Comparison of ENCODE assay signal across 27 cellular contexts in the genomic region with DNA sequence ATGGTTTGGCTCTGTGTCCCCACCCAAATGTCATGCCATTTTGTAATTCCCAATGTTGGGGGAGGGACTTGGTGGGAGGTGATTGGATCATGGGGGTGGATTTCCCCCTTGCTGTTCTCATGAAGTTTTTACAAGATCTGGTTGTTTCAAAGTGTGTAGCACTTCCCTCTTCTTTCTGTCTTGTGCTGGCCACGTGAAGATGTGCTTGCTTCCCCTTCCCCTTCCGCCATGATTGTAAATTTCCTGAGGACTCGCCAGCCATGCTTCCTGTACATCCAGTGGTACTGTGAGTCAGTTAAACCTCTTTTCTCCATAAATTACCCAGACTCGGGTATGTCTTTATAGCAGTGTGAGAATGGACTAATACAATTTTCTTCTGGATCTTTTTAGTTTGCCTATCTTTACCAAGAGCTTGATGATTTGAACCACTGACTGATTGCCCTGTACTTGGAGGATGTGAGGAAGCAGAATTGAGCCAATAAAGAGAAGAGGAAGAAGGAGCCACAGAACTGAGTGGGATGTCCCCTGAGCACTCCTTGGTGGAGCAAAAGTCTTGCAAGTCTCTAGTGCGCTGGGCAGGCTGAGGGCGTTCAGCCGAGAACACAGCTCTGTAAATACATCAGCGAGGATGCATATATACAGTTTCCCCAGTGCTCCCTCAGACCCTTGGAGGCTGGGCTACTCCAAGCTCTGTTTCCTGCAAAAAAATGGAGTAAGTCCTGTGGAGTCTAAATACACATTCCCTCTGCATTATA.
"Had no signal": no experiment of that assay in that cellular context is flagged by ENCODE, and none has a peak within 500 bp of the region (broad histone marks: within the 10 kb centered on the region; RNA-seq: fewer than 3 reads in every experiment).

No MANE protein-coding gene starts in this region.

- H3K4me1 ChIP-seq: ascending aorta, gastrocnemius medialis, pancreas, prostate gland, sigmoid colon had no signal

- H3K36me3 ChIP-seq: ascending aorta, brain microvascular endothelial cell, gastrocnemius medialis, pancreas, prostate gland, sigmoid colon had no signal

- DNase-seq: activated CD4-positive, alpha-beta T cell treated with anti-CD3 and anti-CD28 coated beads for 36 hours; activated CD4-positive, CD25-positive, alpha-beta regulatory T cell; activated CD8-positive, alpha-beta memory T cell treated with anti-CD3 and anti-CD28 coated beads, Interleukin-2, amount 10 ng/mL, durations not matched to agents 7 days and 5 days; activated CD8-positive, alpha-beta T cell treated with anti-CD3 and anti-CD28 coated beads, Interleukin-2, amount 10 ng/mL, durations not matched to agents 7 days and 5 days; activated T-cell treated with anti-CD3 and anti-CD28 coated beads, Interleukin-2, amount 50 U/mL, for 48 hours; central memory CD4-positive, alpha-beta T cell; dermis blood vessel endothelial cell; effector CD4-positive, alpha-beta T cell; islet precursor cell; left ventricle myocardium superior; naive B cell; pancreas; retina; sigmoid colon; small intestine; stimulated activated CD4-positive, alpha-beta T cell treated with anti-CD3 and anti-CD28 coated beads, Interleukin-4, amount 100 ng/mL, for 24 hours; stimulated activated naive CD8-positive, alpha-beta T cell treated with anti-CD3 and anti-CD28 coated beads, Interleukin-15, amount 100 ng/mL, for 72 hours had no signal

- H3K27ac Mint-ChIP-seq: activated CD4-positive, alpha-beta T cell treated with anti-CD3 and anti-CD28 coated beads for 36 hours; activated CD8-positive, alpha-beta memory T cell treated with anti-CD3 and anti-CD28 coated beads, Interleukin-2, amount 10 ng/mL, durations not matched to agents 7 days and 5 days; activated CD8-positive, alpha-beta T cell treated with anti-CD3 and anti-CD28 coated beads, Interleukin-2, amount 10 ng/mL, durations not matched to agents 7 days and 5 days; activated naive CD4-positive, alpha-beta T cell treated with anti-CD3 and anti-CD28 coated beads, Interleukin-2, amount 50 U/mL, for 72 hours; mesothelial cell of epicardium; naive B cell; stimulated activated effector memory CD8-positive, alpha-beta T cell treated with anti-CD3 and anti-CD28 coated beads, Interleukin-12 subunit alpha, Interleukin-12 subunit beta, amount 100 ng/mL, for 72 hours; stimulated activated naive CD8-positive, alpha-beta T cell treated with anti-CD3 and anti-CD28 coated beads, Interleukin-15, amount 100 ng/mL, for 72 hours; T-helper 2 cell treated with Interferon-gamma antibody and Interleukin-4, amounts not matched to agents 5 μg/mL and 100 μg/mL, for 36 hours; type B pancreatic cell had no signal

- ATAC-seq: activated CD8-positive, alpha-beta memory T cell treated with anti-CD3 and anti-CD28 coated beads, Interleukin-2, amount 10 ng/mL, durations not matched to agents 7 days and 5 days; activated CD8-positive, alpha-beta T cell treated with anti-CD3 and anti-CD28 coated beads, Interleukin-2, amount 10 ng/mL, durations not matched to agents 7 days and 5 days; stimulated activated effector memory CD8-positive, alpha-beta T cell treated with anti-CD3 and anti-CD28 coated beads, Interleukin-12 subunit alpha, Interleukin-12 subunit beta, amount 100 ng/mL, for 72 hours had no signal

- H3K36me3 Mint-ChIP-seq: activated CD8-positive, alpha-beta memory T cell treated with anti-CD3 and anti-CD28 coated beads, Interleukin-2, amount 10 ng/mL, durations not matched to agents 7 days and 5 days; activated naive CD4-positive, alpha-beta T cell treated with anti-CD3 and anti-CD28 coated beads, Interleukin-2, amount 50 U/mL, for 72 hours; naive B cell; stimulated activated effector memory CD8-positive, alpha-beta T cell treated with anti-CD3 and anti-CD28 coated beads, Interleukin-12 subunit alpha, Interleukin-12 subunit beta, amount 100 ng/mL, for 72 hours had no signal

- H3K27me3 ChIP-seq: ascending aorta, brain microvascular endothelial cell, gastrocnemius medialis, hepatocyte, pancreas, sigmoid colon had no signal

- H3K4me3 Mint-ChIP-seq: activated CD4-positive, alpha-beta T cell treated with anti-CD3 and anti-CD28 coated beads for 36 hours; activated CD8-positive, alpha-beta memory T cell treated with anti-CD3 and anti-CD28 coated beads, Interleukin-2, amount 10 ng/mL, durations not matched to agents 7 days and 5 days; activated CD8-positive, alpha-beta T cell treated with anti-CD3 and anti-CD28 coated beads, Interleukin-2, amount 10 ng/mL, durations not matched to agents 7 days and 5 days; mesothelial cell of epicardium; naive B cell; stimulated activated effector memory CD8-positive, alpha-beta T cell treated with anti-CD3 and anti-CD28 coated beads, Interleukin-12 subunit alpha, Interleukin-12 subunit beta, amount 100 ng/mL, for 72 hours; stimulated activated naive CD8-positive, alpha-beta T cell treated with anti-CD3 and anti-CD28 coated beads, Interleukin-15, amount 100 ng/mL, for 72 hours; T-helper 2 cell treated with Interferon-gamma antibody and Interleukin-4, amounts not matched to agents 5 μg/mL and 100 μg/mL, for 36 hours; type B pancreatic cell had no signal

- H3K9me3 ChIP-seq: ascending aorta, gastrocnemius medialis, pancreas, prostate gland, sigmoid colon had no signal

- H3K4me1 Mint-ChIP-seq: activated CD8-positive, alpha-beta memory T cell treated with anti-CD3 and anti-CD28 coated beads, Interleukin-2, amount 10 ng/mL, durations not matched to agents 7 days and 5 days; mesothelial cell of epicardium; naive B cell; stimulated activated effector memory CD8-positive, alpha-beta T cell treated with anti-CD3 and anti-CD28 coated beads, Interleukin-12 subunit alpha, Interleukin-12 subunit beta, amount 100 ng/mL, for 72 hours had no signal

- H3K4me2 ChIP-seq: hepatocyte had no signal

- H3K27me3 Mint-ChIP-seq: activated CD8-positive, alpha-beta memory T cell treated with anti-CD3 and anti-CD28 coated beads, Interleukin-2, amount 10 ng/mL, durations not matched to agents 7 days and 5 days; naive B cell; stimulated activated naive CD8-positive, alpha-beta T cell treated with anti-CD3 and anti-CD28 coated beads, Interleukin-15, amount 100 ng/mL, for 72 hours; type B pancreatic cell had no signal

- H2AFZ ChIP-seq: hepatocyte had no signal

- H3K27ac ChIP-seq: ascending aorta, brain microvascular endothelial cell, gastrocnemius medialis, hepatocyte, pancreas, prostate gland, sigmoid colon had no signal

- H3K4me3 ChIP-seq: ascending aorta, gastrocnemius medialis, hepatocyte, pancreas, prostate gland, sigmoid colon had no signal

- H3K9me3 Mint-ChIP-seq: type B pancreatic cell had no signal
